32 cellular contexts compared by ENCODE assay signal in genomic region chr3:171883893-171884279, GRCh38. TPM values are rescaled to one million over a fixed set of nuclear protein-coding genes. Genes with fewer than 3 reads are reported as not detected.
"Had no signal": no experiment of that assay in that cellular context is flagged by ENCODE, and none has a peak within 500 bp of the region (broad histone marks: within the 10 kb centered on the region; RNA-seq: fewer than 3 reads in every experiment).

No MANE protein-coding gene starts in this region.

- H3K4me3 ChIP-seq: adrenal gland, ascending aorta, breast epithelium, dorsolateral prefrontal cortex, esophagus muscularis mucosa, lung, transverse colon had no signal

- H3K27ac Mint-ChIP-seq: activated B cell treated with CpG ODN at 0.5 μM for 24 hours; activated CD4-positive, alpha-beta T cell treated with anti-CD3 and anti-CD28 coated beads for 36 hours; activated T-cell treated with anti-CD3 and anti-CD28 coated beads, Interleukin-2, amount 50 U/mL, for 24 hours; activated T-helper 17 cell treated with anti-CD3 and anti-CD28 coated beads, Interleukin-2, amount 50 U/mL, for 72 hours; effector memory CD8-positive, alpha-beta T cell; natural killer cell; stimulated activated naive B cell treated with anti-CD40 and anti-IgM and Interleukin-4, amounts not matched to agents 10 μg/mL and 1 μg/mL and 100 μg/mL, for 72 hours; T-helper 1 cell treated with Interleukin-12 subunit alpha and Interleukin-12 subunit beta and Interleukin-4 antibody, amounts not matched to agents 30 μg/mL and 1 μg/mL, for 36 hours had no signal

- H3K4me3 Mint-ChIP-seq: activated B cell treated with CpG ODN at 0.5 μM for 24 hours; activated CD4-positive, alpha-beta T cell treated with anti-CD3 and anti-CD28 coated beads for 36 hours; activated naive CD8-positive, alpha-beta T cell; activated T-cell treated with anti-CD3 and anti-CD28 coated beads, Interleukin-2, amount 50 U/mL, for 24 hours; activated T-helper 17 cell treated with anti-CD3 and anti-CD28 coated beads, Interleukin-2, amount 50 U/mL, for 72 hours; central memory CD8-positive, alpha-beta T cell; effector memory CD8-positive, alpha-beta T cell; natural killer cell; stimulated activated naive B cell treated with anti-CD40 and anti-IgM and Interleukin-4, amounts not matched to agents 10 μg/mL and 1 μg/mL and 100 μg/mL, for 72 hours; T-helper 1 cell treated with Interleukin-12 subunit alpha and Interleukin-12 subunit beta and Interleukin-4 antibody, amounts not matched to agents 30 μg/mL and 1 μg/mL, for 36 hours had no signal

- H3K9me3 Mint-ChIP-seq: activated T-helper 17 cell treated with anti-CD3 and anti-CD28 coated beads, Interleukin-2, amount 50 U/mL, for 72 hours; central memory CD8-positive, alpha-beta T cell; effector memory CD8-positive, alpha-beta T cell; natural killer cell; stimulated activated naive B cell treated with anti-CD40 and anti-IgM and Interleukin-4, amounts not matched to agents 10 μg/mL and 1 μg/mL and 100 μg/mL, for 72 hours; T-helper 1 cell treated with Interleukin-12 subunit alpha and Interleukin-12 subunit beta and Interleukin-4 antibody, amounts not matched to agents 30 μg/mL and 1 μg/mL, for 36 hours had no signal

- H3K27ac ChIP-seq: adrenal gland, ascending aorta, breast epithelium, dorsolateral prefrontal cortex, esophagus muscularis mucosa, transverse colon had no signal

- H3K27me3 ChIP-seq: adrenal gland, ascending aorta, breast epithelium, dorsolateral prefrontal cortex, esophagus muscularis mucosa, transverse colon had no signal

- ATAC-seq: activated CD4-positive, alpha-beta T cell treated with anti-CD3 and anti-CD28 coated beads for 36 hours; activated T-helper 17 cell treated with anti-CD3 and anti-CD28 coated beads, Interleukin-2, amount 50 U/mL, for 72 hours; effector memory CD8-positive, alpha-beta T cell; left colon; natural killer cell; stimulated activated naive B cell treated with anti-CD40 and anti-IgM and Interleukin-4, amounts not matched to agents 10 μg/mL and 1 μg/mL and 100 μg/mL, for 72 hours had no signal

- FAIRE-seq: colon, endothelial cell of umbilical vein, frontal cortex, islet of Langerhans, urothelium cell line had no signal

- H3K36me3 ChIP-seq: adrenal gland, ascending aorta, breast epithelium, esophagus muscularis mucosa, transverse colon had no signal

- H3K36me3 Mint-ChIP-seq: activated naive CD8-positive, alpha-beta T cell; natural killer cell; stimulated activated naive B cell treated with anti-CD40 and anti-IgM and Interleukin-4, amounts not matched to agents 10 μg/mL and 1 μg/mL and 100 μg/mL, for 72 hours had no signal

- H3K4me1 ChIP-seq: adrenal gland, breast epithelium had no signal

- H3K27me3 Mint-ChIP-seq: activated B cell treated with CpG ODN at 0.5 μM for 24 hours; stimulated activated naive B cell treated with anti-CD40 and anti-IgM and Interleukin-4, amounts not matched to agents 10 μg/mL and 1 μg/mL and 100 μg/mL, for 72 hours had no signal

- H3K9me3 ChIP-seq: adrenal gland, ascending aorta, breast epithelium, esophagus muscularis mucosa, transverse colon had no signal

- DNase-seq: activated B cell treated with CpG ODN at 0.5 μM for 24 hours; activated CD4-positive, alpha-beta T cell treated with anti-CD3 and anti-CD28 coated beads for 36 hours; activated CD4-positive, alpha-beta T cell treated with anti-CD3 and anti-CD28 coated beads, Interleukin-2, amount 50 U/mL, for 4 hours; activated CD8-positive, alpha-beta memory T cell treated with anti-CD3 and anti-CD28 coated beads for 24 hours; activated CD8-positive, alpha-beta memory T cell treated with anti-CD3 and anti-CD28 coated beads, Interleukin-2, amount 50 U/mL, for 4 hours; activated T-cell treated with anti-CD3 and anti-CD28 coated beads, Interleukin-2, amount 50 U/mL, for 24 hours; adrenal gland; dorsolateral prefrontal cortex; effector memory CD8-positive, alpha-beta T cell; head of caudate nucleus; left colon; natural killer cell; retina; stimulated activated CD4-positive, alpha-beta T cell treated with anti-CD3 and anti-CD28 coated beads, Interleukin-2, amount 100 ng/mL, for 48 hours; stimulated activated CD8-positive, alpha-beta memory T cell treated with anti-CD3 and anti-CD28 coated beads, Interleukin-4, amount 100 ng/mL, for 48 hours; stimulated activated naive B cell treated with anti-CD40 and anti-IgM and Interleukin-4, amounts not matched to agents 10 μg/mL and 1 μg/mL and 100 μg/mL, for 72 hours; T1000; transverse colon had no signal

- H3K4me1 Mint-ChIP-seq: activated B cell treated with CpG ODN at 0.5 μM for 24 hours; activated CD4-positive, alpha-beta T cell treated with anti-CD3 and anti-CD28 coated beads for 36 hours; activated T-helper 17 cell treated with anti-CD3 and anti-CD28 coated beads, Interleukin-2, amount 50 U/mL, for 72 hours; central memory CD8-positive, alpha-beta T cell; stimulated activated naive B cell treated with anti-CD40 and anti-IgM and Interleukin-4, amounts not matched to agents 10 μg/mL and 1 μg/mL and 100 μg/mL, for 72 hours had no signal

RNA-seq across cellular contexts. Expression of gene TMEM212, which starts 40.7 kb away (rescaled TPM):
- total RNA-seq: activated B cell treated with CpG ODN at 0.5 μM for 24 hours; activated CD4-positive, alpha-beta T cell treated with anti-CD3 and anti-CD28 coated beads for 36 hours; activated T-helper 17 cell treated with anti-CD3 and anti-CD28 coated beads, Interleukin-2, amount 50 U/mL, for 72 hours; adrenal gland; ascending aorta; endothelial cell of umbilical vein; esophagus muscularis mucosa; frontal cortex; left colon; natural killer cell; temporal lobe; transverse colon had no signal
- polyA plus RNA-seq: adrenal gland, endothelial cell of umbilical vein had no signal
